In genomic region chr4:41611881-41612871, GRCh38 we compare ENCODE assay signal across 8 cellular contexts.
DNase-seq lines count a peak whose midpoint lies in the region; ATAC-seq, FAIRE-seq and TF ChIP-seq lines count a peak whose summit lies in the region.

No MANE protein-coding gene starts in this region.

- H3K9me3 ChIP-seq in stomach: no peaks in the 10 kb centered on the region
- H3K9me3 ChIP-seq in effector memory CD4-positive, alpha-beta T cell (ENCODE audit: control insufficient read depth, low read length): no peaks in the 10 kb centered on the region

- H3K27ac ChIP-seq in stomach: peak overlapping the region in 3 of 5 donors; percentile 34 to 44 (median 41)
- H3K27ac ChIP-seq in effector memory CD4-positive, alpha-beta T cell (ENCODE audit: insufficient read depth, low read length, poor library complexity, severe bottlenecking): no peak overlapping the region

- no peak for TF ChIP-seq EP300 in stomach (IDR thresholded peaks at IDR 0.05)

- peak overlapping the region; percentile 73 to 88 (median 82) for H3K4me3 Mint-ChIP-seq in brain

- H3K4me1 Mint-ChIP-seq in brain: peaks cover 44% of the 10 kb centered on the region

- no peaks in the 10 kb centered on the region for H3K36me3 ChIP-seq in stomach
- no peaks in the 10 kb centered on the region for H3K36me3 ChIP-seq in effector memory CD4-positive, alpha-beta T cell (ENCODE audit: control insufficient read depth, insufficient read depth, low read length)

- H3K27me3 ChIP-seq in stomach: no peaks in the 10 kb centered on the region
- H3K27me3 ChIP-seq in effector memory CD4-positive, alpha-beta T cell (replicated peaks; ENCODE audit: control insufficient read depth, insufficient read depth, low read length, poor library complexity, severe bottlenecking): no peaks in the 10 kb centered on the region

- no peak for TF ChIP-seq POLR2A in stomach (IDR thresholded peaks at IDR 0.05)

- no peak overlapping the region for H3K4me3 ChIP-seq in stomach
- H3K4me3 ChIP-seq in effector memory CD4-positive, alpha-beta T cell (ENCODE audit: insufficient read depth, low read depth, low read length, poor library complexity, severe bottlenecking): no peak overlapping the region

- peaks cover 0 to 3% (median 0%) of the 10 kb centered on the region in 5 experiments for H3K9me3 Mint-ChIP-seq in brain

- FAIRE-seq in islet of Langerhans (lab: Jason Lieb, UNC): peak; percentile 86

- 34 to 42% (median 37%) methylated on average over 14 of the region's 14 CpGs for WGBS in stomach, 5 donors

- H3K27ac Mint-ChIP-seq in brain: peak overlapping the region; percentile 46 to 95 (median 78)

- H3K4me1 ChIP-seq in stomach: peaks cover 0 to 21% (median 15%) of the 10 kb centered on the region in 4 donors
- H3K4me1 ChIP-seq in effector memory CD4-positive, alpha-beta T cell (ENCODE audit: control insufficient read depth, insufficient read depth, low read length, poor library complexity, severe bottlenecking): no peaks in the 10 kb centered on the region

- TF ChIP-seq CTCF in brain (conservative IDR thresholded peaks at IDR 0.05) (no peak), stomach (IDR thresholded peaks at IDR 0.05) (no peak)

- H3K27me3 Mint-ChIP-seq in brain: peaks cover 7% of the 10 kb centered on the region

- ATAC-seq in HG03565 (IDR thresholded peaks at IDR 0.05; ENCODE audit: unreplicated experiment): no peak

- intact Hi-C loops in stomach (cut with DNase I; ENCODE audit: low total_unique reads): no loop called here

- H3K36me3 Mint-ChIP-seq in brain: peaks cover 5% of the 10 kb centered on the region

- peak; percentile 82 for DNase-seq in HT-29 (ENCODE audit: low spot score)
- peak; percentile 42 for DNase-seq in stomach
- no peak for DNase-seq in NAMALWA (ENCODE audit: low spot score)
- DNase-seq in hepatic stellate cell (ENCODE audit: low spot score): no peak
- no peak for DNase-seq in effector memory CD4-positive, alpha-beta T cell

Comparison
In these comparisons a context has a peak if more than half of its experiments do, and no peak if none do; other contexts are left out.
1. DNase-seq: peak in HT-29 (single experiment) and stomach (single experiment); none in NAMALWA (single experiment), hepatic stellate cell (single experiment) and effector memory CD4-positive, alpha-beta T cell (0 of 3).